In the genomic region with DNA sequence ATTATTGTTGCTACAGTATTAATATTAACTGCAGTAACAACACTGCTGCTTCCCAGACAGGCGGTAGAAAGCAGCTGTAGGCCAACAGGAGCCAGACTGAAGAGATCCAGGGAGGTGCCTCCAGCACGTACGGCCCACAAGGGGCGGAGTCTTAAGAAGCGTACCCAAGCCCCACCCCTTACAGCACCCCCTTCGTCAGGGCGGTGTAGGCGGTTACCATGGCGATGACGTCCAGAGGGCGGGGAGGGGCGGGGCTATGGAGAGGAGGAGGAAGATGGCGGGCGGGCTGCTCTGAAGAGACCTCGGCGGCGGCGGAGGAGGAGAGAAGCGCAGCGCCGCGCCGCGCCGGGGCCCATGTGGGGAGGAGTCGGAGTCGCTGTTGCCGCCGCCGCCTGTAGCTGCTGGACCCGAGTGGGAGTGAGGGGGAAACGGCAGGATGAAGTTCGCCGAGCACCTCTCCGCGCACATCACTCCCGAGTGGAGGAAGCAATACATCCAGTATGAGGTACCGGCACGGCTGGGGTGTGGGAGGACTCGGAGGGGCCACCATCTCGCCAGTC, we compare ENCODE assay signal across 8 cellular contexts. TPM values are rescaled to one million over a fixed set of nuclear protein-coding genes. Genes with fewer than 3 reads are reported as not detected.
DNase-seq lines count a peak whose midpoint lies in the region; ATAC-seq and TF ChIP-seq lines count a peak whose summit lies in the region.

A gene (plus strand): TSS at position 257 of the 560 bp plus-strand sequence. CDS start 180 bp downstream, at position 437.

- no peaks in the 10 kb centered on the region for H3K9me3 Mint-ChIP-seq in activated T-cell treated with anti-CD3 and anti-CD28 coated beads, Interleukin-2, amount 50 U/mL, for 24 hours

- peaks cover 15% of the 10 kb centered on the region for H3K4me1 Mint-ChIP-seq in activated T-cell treated with anti-CD3 and anti-CD28 coated beads, Interleukin-2, amount 50 U/mL, for 24 hours (ENCODE audit: low read depth)

- H3K4me3 ChIP-seq in esophagus (ENCODE audit: low read depth in 1 of 2, low read length in 2 of 2) (peak within 1 kb of the TSS; percentile 91 to 92), muscle layer of colon (ENCODE audit: low read depth in 1 of 2, low read length in 2 of 2) (peak within 1 kb of the TSS; percentile 69 to 72)

- no peaks in the 10 kb centered on the region for H3K9me3 ChIP-seq in esophagus (ENCODE audit: control insufficient read depth in 2 of 2, insufficient read depth in 1 of 2, low read depth in 1 of 2, low read length in 1 of 2)
- no peaks in the 10 kb centered on the region for H3K9me3 ChIP-seq in muscle layer of colon (ENCODE audit: low read length)

- H3K27me3 ChIP-seq in esophagus (ENCODE audit: control insufficient read depth in 1 of 2, insufficient read depth in 2 of 2, low read length in 2 of 2) = no peaks in the 10 kb centered on the region
- H3K27me3 ChIP-seq in muscle layer of colon (ENCODE audit: control insufficient read depth in 1 of 2, insufficient read depth in 2 of 2, low read length in 2 of 2) = no peaks in the 10 kb centered on the region

- H3K4me3 Mint-ChIP-seq in activated T-cell treated with anti-CD3 and anti-CD28 coated beads, Interleukin-2, amount 50 U/mL, for 24 hours = no peak within 1 kb of the TSS

- peak; percentile 98 for ATAC-seq in GM21717 (IDR thresholded peaks at IDR 0.05; ENCODE audit: unreplicated experiment)

- H3K36me3 Mint-ChIP-seq in activated T-cell treated with anti-CD3 and anti-CD28 coated beads, Interleukin-2, amount 50 U/mL, for 24 hours (ENCODE audit: low read depth) = peaks cover 7% of the 10 kb centered on the region

- peaks cover 6% of the 10 kb centered on the region for H3K27me3 Mint-ChIP-seq in activated T-cell treated with anti-CD3 and anti-CD28 coated beads, Interleukin-2, amount 50 U/mL, for 24 hours

- no peaks in the 10 kb centered on the region for H3K4me1 ChIP-seq in esophagus (ENCODE audit: control insufficient read depth in 2 of 2, insufficient read depth in 2 of 2, low read length in 1 of 2)
- H3K4me1 ChIP-seq in muscle layer of colon (ENCODE audit: insufficient read depth, low read length) = peaks cover 27% of the 10 kb centered on the region

- DNase-seq in DMS79 (lab: John Stamatoyannopoulos, UW) (peak; percentile 97), KG1 (lab: John Stamatoyannopoulos, UW) (peak; percentile 97)
- DNase-seq in activated T-cell treated with anti-CD3 and anti-CD28 coated beads, Interleukin-2, amount 50 U/mL, for 24 hours = peak; percentile 98
- peak; percentile 98 for DNase-seq in stimulated activated CD8-positive, alpha-beta memory T cell treated with anti-CD3 and anti-CD28 coated beads, Interleukin-7, amount 100 ng/mL, for 24 hours (ENCODE audit: low read depth)

- 0 to 1% methylated on average over 21 to 41 of the region's 41 CpGs for WGBS in esophagus, 2 donors

- peak within 1 kb of the TSS; percentile 93 for H3K27ac Mint-ChIP-seq in activated T-cell treated with anti-CD3 and anti-CD28 coated beads, Interleukin-2, amount 50 U/mL, for 24 hours

- H3K9ac ChIP-seq in muscle layer of colon (ENCODE audit: low read length) = peak within 1 kb of the TSS; percentile 46

- H3K27ac ChIP-seq in esophagus (ENCODE audit: low read depth in 2 of 2, low read length in 1 of 2) (peak within 1 kb of the TSS; percentile 91 to 94), muscle layer of colon (ENCODE audit: low read depth, low read length) (peak within 1 kb of the TSS; percentile 72)

- H3K36me3 ChIP-seq in esophagus (ENCODE audit: control insufficient read depth in 2 of 2, insufficient read depth in 2 of 2, low read length in 1 of 2) (no peaks in the 10 kb centered on the region), muscle layer of colon (ENCODE audit: insufficient read depth, low read length) (no peaks in the 10 kb centered on the region)

TF ChIP-seq in PFSK-1, 5 proteins besides CTCF, POLR2A, EP300 and RAD21:
- TF ChIP-seq FOXP2 (optimal IDR thresholded peaks at IDR 0.05; ENCODE audit: borderline replicate concordance, extremely low read depth, extremely low read length, insufficient read depth) (no peak), POLR2AphosphoS5 (IDR thresholded peaks at IDR 0.05; ENCODE audit: low read depth, low read length) (peak; percentile 88), SIN3A (IDR thresholded peaks at IDR 0.05; ENCODE audit: borderline replicate concordance, insufficient read depth, low read length) (no peak), TAF1 (IDR thresholded peaks at IDR 0.05; ENCODE audit: borderline replicate concordance, insufficient read depth, low read length) (peak; percentile 84)
- TF ChIP-seq, protein P1, sequence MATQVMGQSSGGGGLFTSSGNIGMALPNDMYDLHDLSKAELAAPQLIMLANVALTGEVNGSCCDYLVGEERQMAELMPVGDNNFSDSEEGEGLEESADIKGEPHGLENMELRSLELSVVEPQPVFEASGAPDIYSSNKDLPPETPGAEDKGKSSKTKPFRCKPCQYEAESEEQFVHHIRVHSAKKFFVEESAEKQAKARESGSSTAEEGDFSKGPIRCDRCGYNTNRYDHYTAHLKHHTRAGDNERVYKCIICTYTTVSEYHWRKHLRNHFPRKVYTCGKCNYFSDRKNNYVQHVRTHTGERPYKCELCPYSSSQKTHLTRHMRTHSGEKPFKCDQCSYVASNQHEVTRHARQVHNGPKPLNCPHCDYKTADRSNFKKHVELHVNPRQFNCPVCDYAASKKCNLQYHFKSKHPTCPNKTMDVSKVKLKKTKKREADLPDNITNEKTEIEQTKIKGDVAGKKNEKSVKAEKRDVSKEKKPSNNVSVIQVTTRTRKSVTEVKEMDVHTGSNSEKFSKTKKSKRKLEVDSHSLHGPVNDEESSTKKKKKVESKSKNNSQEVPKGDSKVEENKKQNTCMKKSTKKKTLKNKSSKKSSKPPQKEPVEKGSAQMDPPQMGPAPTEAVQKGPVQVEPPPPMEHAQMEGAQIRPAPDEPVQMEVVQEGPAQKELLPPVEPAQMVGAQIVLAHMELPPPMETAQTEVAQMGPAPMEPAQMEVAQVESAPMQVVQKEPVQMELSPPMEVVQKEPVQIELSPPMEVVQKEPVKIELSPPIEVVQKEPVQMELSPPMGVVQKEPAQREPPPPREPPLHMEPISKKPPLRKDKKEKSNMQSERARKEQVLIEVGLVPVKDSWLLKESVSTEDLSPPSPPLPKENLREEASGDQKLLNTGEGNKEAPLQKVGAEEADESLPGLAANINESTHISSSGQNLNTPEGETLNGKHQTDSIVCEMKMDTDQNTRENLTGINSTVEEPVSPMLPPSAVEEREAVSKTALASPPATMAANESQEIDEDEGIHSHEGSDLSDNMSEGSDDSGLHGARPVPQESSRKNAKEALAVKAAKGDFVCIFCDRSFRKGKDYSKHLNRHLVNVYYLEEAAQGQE (IDR thresholded peaks at IDR 0.05; ENCODE audit: insufficient read depth in 1 of 2, low read depth in 2 of 2, low read length in 2 of 2) = peak; percentile 29 to 40; a peak in 1 of 4 replicates

RNA-seq across cellular contexts. Expression of the gene that starts here (rescaled TPM):
- 9.4 TPM for polyA plus RNA-seq in PFSK-1 (2012; ENCODE audit: insufficient read length, low read depth)
- 1 to 10 TPM; 2.4 to 3.9 TPM for polyA plus RNA-seq in esophagus

Comparison
In these comparisons a context has a peak if more than half of its experiments do, and no peak if none do; other contexts are left out.
1. Peak in every context shown above with its lines: DNase-seq, ATAC-seq, H3K4me3 ChIP-seq and H3K27ac ChIP-seq.